ENCODE assay signal across 10 cellular contexts in the genomic region with DNA sequence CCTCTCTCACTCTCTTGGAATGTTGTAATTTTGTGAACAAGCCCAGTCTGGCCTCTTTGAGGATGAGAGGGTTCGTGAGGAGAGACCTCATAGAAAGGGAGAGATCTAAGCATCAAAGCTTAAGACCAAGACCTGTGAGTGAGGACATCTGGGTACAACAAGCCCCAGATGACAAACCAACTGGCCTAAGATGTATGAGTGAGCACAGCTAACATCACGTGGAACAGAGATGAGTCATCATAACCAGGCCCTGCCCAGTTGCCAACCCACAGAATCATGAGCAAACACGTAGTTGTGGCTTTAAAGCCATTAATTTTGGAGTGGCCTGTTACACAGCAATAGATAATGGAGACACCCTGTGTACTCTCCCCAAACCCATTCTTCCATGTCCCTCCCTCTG.
DNase-seq lines count a peak whose midpoint lies in the region; ATAC-seq and TF ChIP-seq lines count a peak whose summit lies in the region.
"Had no signal": no experiment of that assay in that cellular context is flagged by ENCODE, and none has a peak within 500 bp of the region (broad histone marks: within the 10 kb centered on the region; RNA-seq: fewer than 3 reads in every experiment).

No MANE protein-coding gene starts in this region.

- no peaks in the 10 kb centered on the region for H3K4me1 Mint-ChIP-seq in endothelial cell (ENCODE audit: unreplicated experiment)

- H3K79me2 ChIP-seq in HCT116 (ENCODE audit: insufficient read depth, low read length): no peaks in the 10 kb centered on the region
- H3K79me2 ChIP-seq in Loucy (ENCODE audit: insufficient read depth, low read length): no peaks in the 10 kb centered on the region

- no peak for TF ChIP-seq CTCF in HCT116 (IDR thresholded peaks at IDR 0.05 in 2 of 3, conservative IDR thresholded peaks at IDR 0.05 in 1 of 3; ENCODE audit: borderline replicate concordance in 1 of 3, insufficient read depth in 1 of 3, low read depth in 2 of 3, low read length in 2 of 3)
- TF ChIP-seq CTCF in Loucy (conservative IDR thresholded peaks at IDR 0.05; ENCODE audit: low read length): no peak
- TF ChIP-seq CTCF in fibroblast of villous mesenchyme (IDR thresholded peaks at IDR 0.05; ENCODE audit: insufficient read depth, low read depth, low read length): no peak
- TF ChIP-seq CTCF in endothelial cell (IDR thresholded peaks at IDR 0.05; ENCODE audit: unreplicated experiment): no peak
- TF ChIP-seq CTCF in omental fat pad (IDR thresholded peaks at IDR 0.05): no peak

- peaks cover 4% of the 10 kb centered on the region for H3K27me3 Mint-ChIP-seq in endothelial cell (ENCODE audit: unreplicated experiment)

- H3F3A ChIP-seq in Loucy (ENCODE audit: low read depth): no peaks in the 10 kb centered on the region

- peak; percentile 12 for DNase-seq in HCT116 (ENCODE audit: low read depth, low spot score)
- peak; percentile 58 for DNase-seq in fibroblast of villous mesenchyme (ENCODE audit: low read depth)
- DNase-seq in endothelial cell (ENCODE audit: low spot score): no peak
- DNase-seq in NCI-H146 treated with DMSO at 0.1 percent for 48 hours (lab: John Stamatoyannopoulos, UW; ENCODE audit: unreplicated experiment): no peak
- DNase-seq in GM19240 (ENCODE audit: insufficient read length, low spot score): no peak
- no peak for DNase-seq in omental fat pad (ENCODE audit: low spot score)

- H3K9me3 Mint-ChIP-seq in endothelial cell (ENCODE audit: unreplicated experiment): peaks cover 10% of the 10 kb centered on the region

- no peak overlapping the region for H3K4me3 Mint-ChIP-seq in endothelial cell (ENCODE audit: unreplicated experiment)

- H3K4me1 ChIP-seq in HCT116 (ENCODE audit: control insufficient read depth in 1 of 2, insufficient read depth in 2 of 2, low read length in 2 of 2) (peaks cover 0 to 6% of the 10 kb centered on the region in 2 experiments; a peak in 2 of 4 replicates), Loucy (ENCODE audit: insufficient read depth, low read length, poor library complexity, severe bottlenecking) (peaks cover 3% of the 10 kb centered on the region)

- H2AFZ ChIP-seq in HCT116 (ENCODE audit: low read depth, low read length, poor library complexity, severe bottlenecking) (peak overlapping the region; percentile 49), Loucy (ENCODE audit: low read length) (0 out of 2 replicates have a peak overlapping the region, but pooled peaks have one; percentile 50)

- TF ChIP-seq POLR2A in HCT116 (IDR thresholded peaks at IDR 0.05; ENCODE audit: borderline replicate concordance, extremely low read depth, insufficient read depth, insufficient read length): no peak

- H3K9me2 ChIP-seq in HCT116 (ENCODE audit: insufficient read depth): no peaks in the 10 kb centered on the region
- no peaks in the 10 kb centered on the region for H3K9me2 ChIP-seq in Loucy (replicated peaks; ENCODE audit: low read depth, low read length)

- H3K9ac ChIP-seq in HCT116 (ENCODE audit: low read length) (no peak overlapping the region), Loucy (ENCODE audit: low read depth, low read length, poor library complexity, severe bottlenecking) (no peak overlapping the region)

- BruUV-seq in HCT116 (replicated peaks; lab: Mats Ljungman, UMichigan): no TSS peak

- H4K20me1 ChIP-seq in HCT116 (ENCODE audit: insufficient read depth) (no peaks in the 10 kb centered on the region), Loucy (ENCODE audit: insufficient read depth, low read length, poor library complexity, severe bottlenecking) (no peaks in the 10 kb centered on the region)

- no peak for TF ChIP-seq RAD21 in HCT116 (IDR thresholded peaks at IDR 0.05; ENCODE audit: low read depth)

- CTCF ChIA-PET in HCT116 (lab: Charles Lee): no interaction called here

- no peak overlapping the region for H3K4me3 ChIP-seq in HCT116 (replicated peaks in 1 of 2; ENCODE audit: low read depth in 1 of 2, low read length in 2 of 2)
- H3K4me3 ChIP-seq in Loucy (ENCODE audit: low read length, poor library complexity, severe bottlenecking): no peak overlapping the region
- no peak overlapping the region for H3K4me3 ChIP-seq in fibroblast of villous mesenchyme (ENCODE audit: low read depth, low read length)

- H3K9me3 ChIP-seq in HCT116 (ENCODE audit: control insufficient read depth in 1 of 2, insufficient read depth in 1 of 2, low read depth in 1 of 2, low read length in 2 of 2) (no peaks in the 10 kb centered on the region), Loucy (ENCODE audit: insufficient read depth, low read depth, low read length) (peaks cover 4% of the 10 kb centered on the region; the same call in 1 of the 2 replicates)
- H3K9me3 ChIP-seq: neutrophil had no signal

- peak; percentile 73 for ATAC-seq in GM18498 (IDR thresholded peaks at IDR 0.05; ENCODE audit: unreplicated experiment)
- ATAC-seq in HCT116: peak; percentile 65
- ATAC-seq in omental fat pad (ENCODE audit: low FRiP score): no peak

- H3K27ac Mint-ChIP-seq in endothelial cell (ENCODE audit: unreplicated experiment): no peak overlapping the region
- H3K27ac Mint-ChIP-seq: activated naive CD4-positive, alpha-beta T cell treated with anti-CD3 and anti-CD28 coated beads, Interleukin-2, amount 50 U/mL, for 72 hours had no signal

- H3K27ac ChIP-seq in HCT116 (ENCODE audit: low read depth, low read length): no peak overlapping the region
- H3K27ac ChIP-seq: neutrophil had no signal

- RAD21 ChIA-PET in HCT116 (lab: Charles Lee; ENCODE audit: low non-redundant PET in 1 of 2, low total read pairs in 2 of 2, uncharacterized antibody in 2 of 2, unreplicated experiment in 2 of 2): no interaction called here

- H3K36me3 ChIP-seq in HCT116 (ENCODE audit: control insufficient read depth in 1 of 2, insufficient read depth in 2 of 2, low read length in 2 of 2) (no peaks in the 10 kb centered on the region), Loucy (ENCODE audit: insufficient read depth, low read length) (no peaks in the 10 kb centered on the region)
- H3K36me3 ChIP-seq: neutrophil had no signal

- peaks cover 7% of the 10 kb centered on the region for H3K36me3 Mint-ChIP-seq in endothelial cell (ENCODE audit: low read depth, unreplicated experiment)

- H3K4me2 ChIP-seq in HCT116 (ENCODE audit: low read length) (peak overlapping the region; percentile 9; the same call in 1 of the 2 replicates), Loucy (ENCODE audit: low read depth, low read length, poor library complexity, severe bottlenecking) (no peak overlapping the region)

- POLR2A ChIA-PET in HCT116 (lab: Charles Lee): no interaction called here

- intact Hi-C loops in HCT116 (cut with micrococcal nuclease): no loop called here

- H3K27me3 ChIP-seq in HCT116 (ENCODE audit: insufficient read depth, low read length): 0 out of 2 replicates have a peak, but pooled peaks cover 3% of the 10 kb centered on the region
- no peaks in the 10 kb centered on the region for H3K27me3 ChIP-seq in Loucy (ENCODE audit: insufficient read depth, low read length, poor library complexity, severe bottlenecking)
- H3K27me3 ChIP-seq: neutrophil had no signal

TF ChIP-seq in HCT116, 20 proteins besides CTCF, POLR2A, EP300 and RAD21:
- no peak for TF ChIP-seq ELF1 (IDR thresholded peaks at IDR 0.05; ENCODE audit: borderline replicate concordance, low read depth)
- 0 out of 2 replicates have a peak, but pooled peaks have one; percentile 28 for TF ChIP-seq JUND (IDR thresholded peaks at IDR 0.05)
- TF ChIP-seq FOSL1 (IDR thresholded peaks at IDR 0.05; ENCODE audit: low read depth): peak; percentile 39; the same call in 1 of the 2 replicates
- no peak for TF ChIP-seq SP1 (IDR thresholded peaks at IDR 0.05; ENCODE audit: low read depth)
- no peak for TF ChIP-seq ZNF274 (IDR thresholded peaks at IDR 0.05; ENCODE audit: low read depth, low read length)

Comparison
In these comparisons a context has a peak if more than half of its experiments do, and no peak if none do; other contexts are left out.
1. DNase-seq: peak in HCT116 (single experiment) and fibroblast of villous mesenchyme (single experiment); none in endothelial cell (single experiment), NCI-H146 treated with DMSO at 0.1 percent for 48 hours (single experiment), GM19240 (single experiment) and omental fat pad (single experiment).